Comparison of ENCODE assay signal across 7 cellular contexts in genomic region chr16:70429888-70430666, GRCh38. TPM values are rescaled to one million over a fixed set of nuclear protein-coding genes. Genes with fewer than 3 reads are reported as not detected.
A peak's percentile ranks its signal among the peaks of the same experiment; 100 is the strongest.
DNase-seq lines count a peak whose midpoint lies in the region; ATAC-seq and TF ChIP-seq lines count a peak whose summit lies in the region.

No MANE protein-coding gene starts in this region.

- no peak overlapping the region for H4K12ac ChIP-seq in trophoblast cell (ENCODE audit: low read depth, low read length)

- no peak for TF ChIP-seq CTCF in HL-60 (IDR thresholded peaks at IDR 0.05; ENCODE audit: insufficient read depth, low read length)

- H3K27me3 ChIP-seq in HL-60 (ENCODE audit: insufficient read depth, poor library complexity, severe bottlenecking) (no peaks in the 10 kb centered on the region), trophoblast cell (ENCODE audit: insufficient read depth, low read length) (no peaks in the 10 kb centered on the region)

- peak overlapping the region; percentile 55 for H4K8ac ChIP-seq in trophoblast cell (ENCODE audit: low read depth, low read length)

- peak overlapping the region; percentile 83 for H4K91ac ChIP-seq in trophoblast cell (ENCODE audit: low read depth, low read length)

- peak overlapping the region; percentile 74 for H3K4ac ChIP-seq in trophoblast cell (ENCODE audit: low read depth, low read length)

- H3K4me3 ChIP-seq in HL-60 (replicated peaks; ENCODE audit: insufficient read depth, low read length): no peak overlapping the region
- no peak overlapping the region for H3K4me3 ChIP-seq in trophoblast cell (ENCODE audit: low read depth, low read length)

- WGBS in trophoblast cell (ENCODE audit: extremely low coverage, insufficient coverage, insufficient read length): no CpG with 5 or more reads among the region's 5 CpGs

- H3K79me1 ChIP-seq in trophoblast cell (ENCODE audit: low read length): peaks cover 28% of the 10 kb centered on the region

- ATAC-seq in GM18498 (IDR thresholded peaks at IDR 0.05; ENCODE audit: unreplicated experiment) (peak; percentile 7), GM19455 (IDR thresholded peaks at IDR 0.05; ENCODE audit: unreplicated experiment) (no peak)

- H3K79me2 ChIP-seq in trophoblast cell (ENCODE audit: control insufficient read depth, insufficient read depth, low read length, poor library complexity): peaks cover 14% of the 10 kb centered on the region

- peak overlapping the region; percentile 30 for H3K9ac ChIP-seq in trophoblast cell (ENCODE audit: low read length)

- H3K9me3 ChIP-seq in trophoblast cell (ENCODE audit: insufficient read depth, low read depth, low read length): no peaks in the 10 kb centered on the region

- H3K4me1 ChIP-seq in trophoblast cell (ENCODE audit: control insufficient read depth in 1 of 2, insufficient read depth in 2 of 2, low read length in 2 of 2): peaks cover 45 to 51% of the 10 kb centered on the region in 2 experiments

- peak overlapping the region; percentile 19 for H2AFZ ChIP-seq in trophoblast cell (ENCODE audit: insufficient read depth, low read length, poor library complexity)

- peak overlapping the region; percentile 82 for H2BK12ac ChIP-seq in trophoblast cell (ENCODE audit: low read length)

- peaks cover 5 to 11% of the 10 kb centered on the region in 2 experiments for H3K36me3 ChIP-seq in trophoblast cell (ENCODE audit: control insufficient read depth in 1 of 2, insufficient read depth in 2 of 2, low read length in 2 of 2)

- peak overlapping the region; percentile 14 for H3K4me2 ChIP-seq in trophoblast cell (ENCODE audit: low read length)

- peak overlapping the region; percentile 38 for H2AK5ac ChIP-seq in trophoblast cell (ENCODE audit: low read length)

- H3K14ac ChIP-seq in trophoblast cell (ENCODE audit: low read length): peak overlapping the region; percentile 71

- H2BK5ac ChIP-seq in trophoblast cell (ENCODE audit: low read depth, low read length, poor library complexity): peak overlapping the region; percentile 44

- peak overlapping the region; percentile 73 for H3K18ac ChIP-seq in trophoblast cell (ENCODE audit: low read length)

- peak overlapping the region; percentile 65 for H2BK120ac ChIP-seq in trophoblast cell (ENCODE audit: insufficient read depth, low read length, poor library complexity)

- DNase-seq in HL-60 (ENCODE audit: low read depth in 1 of 2, low spot score in 1 of 2): no peak
- DNase-seq in caudate nucleus (lab: John Stamatoyannopoulos, UW): peak in 1 of 61 donors; percentile 37
- peak in 1 of 2 donors; percentile 21 for DNase-seq in trophoblast cell
- no peak for DNase-seq in SK-N-DZ (ENCODE audit: low spot score)
- DNase-seq in SW 1271 (lab: John Stamatoyannopoulos, UW): no peak

- no peak overlapping the region for H3K23ac ChIP-seq in trophoblast cell (ENCODE audit: low read length)

- peak overlapping the region; percentile 99 for H3K27ac ChIP-seq in HL-60 (replicated peaks)
- H3K27ac ChIP-seq in caudate nucleus (ENCODE audit: low read depth, low read length): peak overlapping the region; percentile 13
- H3K27ac ChIP-seq in trophoblast cell (ENCODE audit: low read depth, low read length): peak overlapping the region; percentile 97

RNA-seq across cellular contexts. Expression of gene ST3GAL2, which starts 8.8 kb away (rescaled TPM):
- polyA plus RNA-seq in trophoblast cell (2013): 28.0 and 29.6 TPM in 2 replicates
- polyA plus RNA-seq in SK-N-DZ (2014; cell fraction: cytosol; rRNA removed): 31.8 and 44.0 TPM in 2 replicates
- polyA plus RNA-seq in SK-N-DZ (2014; cell fraction: nucleus; rRNA removed): 12.1 and 15.1 TPM in 2 replicates

RNA-seq across cellular contexts. Expression of gene FCSK, which starts 24.3 kb away (rescaled TPM):
- 2.9 and 3.5 TPM in 2 replicates for polyA plus RNA-seq in trophoblast cell (2013)
- polyA plus RNA-seq in SK-N-DZ (2014; cell fraction: cytosol; rRNA removed): 5.6 and 8.2 TPM in 2 replicates
- 34.9 and 44.3 TPM in 2 replicates for polyA plus RNA-seq in SK-N-DZ (2014; cell fraction: nucleus; rRNA removed)

Comparison
In these comparisons a context has a peak if more than half of its experiments do, and no peak if none do; other contexts are left out.
1. H3K27ac ChIP-seq: peak in every context shown above with its lines; median percentile 99 in HL-60; 97 in trophoblast cell; 13 in caudate nucleus.